Comparison of ENCODE assay signal across 1 cellular context in the genomic region with DNA sequence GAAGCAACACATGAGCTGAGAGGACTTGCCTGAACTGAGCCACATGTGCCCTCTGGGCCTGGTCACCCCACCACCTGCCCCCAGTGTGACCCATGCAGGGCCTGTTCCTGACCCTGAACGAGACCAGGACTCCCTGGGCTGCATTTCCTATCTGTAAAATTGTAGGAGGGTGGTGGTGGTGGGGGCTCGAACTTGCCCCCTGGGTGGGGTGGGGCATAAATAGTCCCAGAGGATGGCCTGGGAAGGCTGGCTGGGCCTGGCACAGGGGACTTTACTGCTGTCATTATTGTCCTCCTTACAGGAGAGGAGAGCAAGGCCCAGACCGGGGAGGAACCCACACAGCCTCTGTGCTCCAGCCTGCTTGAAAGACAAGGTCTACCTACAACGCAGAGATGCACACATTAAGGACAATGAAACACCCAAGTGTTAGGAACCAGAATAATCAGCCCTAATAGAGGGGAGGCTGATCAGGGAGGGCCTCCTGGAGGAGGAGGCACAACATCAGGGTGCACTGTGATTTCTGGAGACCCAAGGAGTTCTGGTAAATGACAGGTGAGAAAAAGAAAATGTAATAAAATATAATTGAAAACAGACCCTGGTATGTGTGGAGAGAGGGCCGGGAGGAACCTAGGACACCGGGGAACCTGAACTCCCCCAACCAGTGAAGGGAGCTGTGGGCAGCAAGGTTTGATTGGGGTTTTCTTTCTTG.
TF ChIP-seq lines count a peak whose summit lies in the region.

No MANE protein-coding gene starts in this region.

TF ChIP-seq in HepG2, 621 proteins besides CTCF, POLR2A, EP300 and RAD21:
- peak; percentile 75 for TF ChIP-seq ZMYM3 (CRISPR knock-in tag; IDR thresholded peaks at IDR 0.05)
- peak; percentile 4 for TF ChIP-seq ZFY (CRISPR knock-in tag; IDR thresholded peaks at IDR 0.05)
- TF ChIP-seq TBX3 (IDR thresholded peaks at IDR 0.05; ENCODE audit: borderline replicate concordance), result no peak
- no peak for TF ChIP-seq ZNF850 (CRISPR knock-in tag; conservative IDR thresholded peaks at IDR 0.05)
- TF ChIP-seq FOXO1 (CRISPR knock-in tag; IDR thresholded peaks at IDR 0.05), result no peak
- no peak for TF ChIP-seq CEBPZ (IDR thresholded peaks at IDR 0.05; ENCODE audit: low read length)
- no peak for TF ChIP-seq ZNF234 (CRISPR knock-in tag; conservative IDR thresholded peaks at IDR 0.05)
- no peak for TF ChIP-seq TBL1XR1 (IDR thresholded peaks at IDR 0.05; ENCODE audit: borderline replicate concordance, low read length, partially characterized antibody)
- no peak for TF ChIP-seq TAF1 (CRISPR knock-in tag; IDR thresholded peaks at IDR 0.05)
- TF ChIP-seq CC2D1A (CRISPR knock-in tag; IDR thresholded peaks at IDR 0.05), result no peak
- TF ChIP-seq ZNF414 (CRISPR knock-in tag; IDR thresholded peaks at IDR 0.05), result no peak
- TF ChIP-seq ATF7 (IDR thresholded peaks at IDR 0.05), result no peak
- no peak for TF ChIP-seq ATF7 (CRISPR knock-in tag; IDR thresholded peaks at IDR 0.05)
- TF ChIP-seq NCOA1 (CRISPR knock-in tag; IDR thresholded peaks at IDR 0.05), result no peak
- TF ChIP-seq ZFP36 (IDR thresholded peaks at IDR 0.05; ENCODE audit: borderline replicate concordance, low read depth, low read length, partially characterized antibody), result peak; percentile 93
- TF ChIP-seq, protein P1, sequence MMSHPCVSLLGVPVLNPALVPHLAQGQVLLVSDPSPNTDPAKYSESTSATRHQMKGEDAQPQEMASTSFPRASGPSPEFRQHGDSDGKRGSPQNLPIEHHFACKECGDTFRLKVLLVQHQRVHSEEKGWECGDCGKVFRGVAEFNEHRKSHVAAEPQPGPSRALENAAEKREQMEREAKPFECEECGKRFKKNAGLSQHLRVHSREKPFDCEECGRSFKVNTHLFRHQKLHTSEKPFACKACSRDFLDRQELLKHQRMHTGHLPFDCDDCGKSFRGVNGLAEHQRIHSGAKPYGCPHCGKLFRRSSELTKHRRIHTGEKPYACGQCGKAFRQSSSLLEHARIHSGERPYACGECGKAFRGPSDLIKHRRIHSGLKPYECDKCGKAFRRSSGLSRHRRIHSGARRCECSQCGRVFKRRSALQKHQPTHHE (CRISPR knock-in tag; IDR thresholded peaks at IDR 0.05; ENCODE audit: borderline replicate concordance), result no peak
- TF ChIP-seq, protein P2, sequence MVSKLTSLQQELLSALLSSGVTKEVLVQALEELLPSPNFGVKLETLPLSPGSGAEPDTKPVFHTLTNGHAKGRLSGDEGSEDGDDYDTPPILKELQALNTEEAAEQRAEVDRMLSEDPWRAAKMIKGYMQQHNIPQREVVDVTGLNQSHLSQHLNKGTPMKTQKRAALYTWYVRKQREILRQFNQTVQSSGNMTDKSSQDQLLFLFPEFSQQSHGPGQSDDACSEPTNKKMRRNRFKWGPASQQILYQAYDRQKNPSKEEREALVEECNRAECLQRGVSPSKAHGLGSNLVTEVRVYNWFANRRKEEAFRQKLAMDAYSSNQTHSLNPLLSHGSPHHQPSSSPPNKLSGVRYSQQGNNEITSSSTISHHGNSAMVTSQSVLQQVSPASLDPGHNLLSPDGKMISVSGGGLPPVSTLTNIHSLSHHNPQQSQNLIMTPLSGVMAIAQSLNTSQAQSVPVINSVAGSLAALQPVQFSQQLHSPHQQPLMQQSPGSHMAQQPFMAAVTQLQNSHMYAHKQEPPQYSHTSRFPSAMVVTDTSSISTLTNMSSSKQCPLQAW (CRISPR knock-in tag; IDR thresholded peaks at IDR 0.05), result no peak
- TF ChIP-seq, protein P3, sequence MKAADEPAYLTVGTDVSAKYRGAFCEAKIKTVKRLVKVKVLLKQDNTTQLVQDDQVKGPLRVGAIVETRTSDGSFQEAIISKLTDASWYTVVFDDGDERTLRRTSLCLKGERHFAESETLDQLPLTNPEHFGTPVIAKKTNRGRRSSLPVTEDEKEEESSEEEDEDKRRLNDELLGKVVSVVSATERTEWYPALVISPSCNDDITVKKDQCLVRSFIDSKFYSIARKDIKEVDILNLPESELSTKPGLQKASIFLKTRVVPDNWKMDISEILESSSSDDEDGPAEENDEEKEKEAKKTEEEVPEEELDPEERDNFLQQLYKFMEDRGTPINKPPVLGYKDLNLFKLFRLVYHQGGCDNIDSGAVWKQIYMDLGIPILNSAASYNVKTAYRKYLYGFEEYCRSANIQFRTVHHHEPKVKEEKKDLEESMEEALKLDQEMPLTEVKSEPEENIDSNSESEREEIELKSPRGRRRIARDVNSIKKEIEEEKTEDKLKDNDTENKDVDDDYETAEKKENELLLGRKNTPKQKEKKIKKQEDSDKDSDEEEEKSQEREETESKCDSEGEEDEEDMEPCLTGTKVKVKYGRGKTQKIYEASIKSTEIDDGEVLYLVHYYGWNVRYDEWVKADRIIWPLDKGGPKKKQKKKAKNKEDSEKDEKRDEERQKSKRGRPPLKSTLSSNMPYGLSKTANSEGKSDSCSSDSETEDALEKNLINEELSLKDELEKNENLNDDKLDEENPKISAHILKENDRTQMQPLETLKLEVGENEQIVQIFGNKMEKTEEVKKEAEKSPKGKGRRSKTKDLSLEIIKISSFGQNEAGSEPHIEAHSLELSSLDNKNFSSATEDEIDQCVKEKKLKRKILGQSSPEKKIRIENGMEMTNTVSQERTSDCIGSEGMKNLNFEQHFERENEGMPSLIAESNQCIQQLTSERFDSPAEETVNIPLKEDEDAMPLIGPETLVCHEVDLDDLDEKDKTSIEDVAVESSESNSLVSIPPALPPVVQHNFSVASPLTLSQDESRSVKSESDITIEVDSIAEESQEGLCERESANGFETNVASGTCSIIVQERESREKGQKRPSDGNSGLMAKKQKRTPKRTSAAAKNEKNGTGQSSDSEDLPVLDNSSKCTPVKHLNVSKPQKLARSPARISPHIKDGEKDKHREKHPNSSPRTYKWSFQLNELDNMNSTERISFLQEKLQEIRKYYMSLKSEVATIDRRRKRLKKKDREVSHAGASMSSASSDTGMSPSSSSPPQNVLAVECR (CRISPR knock-in tag; IDR thresholded peaks at IDR 0.05; ENCODE audit: borderline replicate concordance), result 0 out of 2 replicates have a peak, but pooled peaks have one; percentile 28
- peak; percentile 49; the same call in 1 of the 2 replicates for TF ChIP-seq ZMAT3 (CRISPR knock-in tag; conservative IDR thresholded peaks at IDR 0.05)
- TF ChIP-seq, protein P4, sequence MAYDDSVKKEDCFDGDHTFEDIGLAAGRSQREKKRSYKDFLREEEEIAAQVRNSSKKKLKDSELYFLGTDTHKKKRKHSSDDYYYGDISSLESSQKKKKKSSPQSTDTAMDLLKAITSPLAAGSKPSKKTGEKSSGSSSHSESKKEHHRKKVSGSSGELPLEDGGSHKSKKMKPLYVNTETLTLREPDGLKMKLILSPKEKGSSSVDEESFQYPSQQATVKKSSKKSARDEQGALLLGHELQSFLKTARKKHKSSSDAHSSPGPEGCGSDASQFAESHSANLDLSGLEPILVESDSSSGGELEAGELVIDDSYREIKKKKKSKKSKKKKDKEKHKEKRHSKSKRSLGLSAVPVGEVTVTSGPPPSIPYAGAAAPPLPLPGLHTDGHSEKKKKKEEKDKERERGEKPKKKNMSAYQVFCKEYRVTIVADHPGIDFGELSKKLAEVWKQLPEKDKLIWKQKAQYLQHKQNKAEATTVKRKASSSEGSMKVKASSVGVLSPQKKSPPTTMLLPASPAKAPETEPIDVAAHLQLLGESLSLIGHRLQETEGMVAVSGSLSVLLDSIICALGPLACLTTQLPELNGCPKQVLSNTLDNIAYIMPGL (CRISPR knock-in tag; IDR thresholded peaks at IDR 0.05; ENCODE audit: borderline replicate concordance in 1 of 2, low read depth in 1 of 2), result no peak
- TF ChIP-seq PAX8 (CRISPR knock-in tag; IDR thresholded peaks at IDR 0.05; ENCODE audit: borderline replicate concordance), result no peak
- no peak; the same call in 1 of the 2 replicates for TF ChIP-seq MTA1 (CRISPR knock-in tag; IDR thresholded peaks at IDR 0.05; ENCODE audit: borderline replicate concordance)
- 0 out of 2 replicates have a peak, but pooled peaks have one; percentile 31 for TF ChIP-seq FOXC1 (CRISPR knock-in tag; IDR thresholded peaks at IDR 0.05; ENCODE audit: borderline replicate concordance)
- no peak for TF ChIP-seq KLF16 (CRISPR knock-in tag; IDR thresholded peaks at IDR 0.05)
- TF ChIP-seq ZNF235 (CRISPR knock-in tag; IDR thresholded peaks at IDR 0.05; ENCODE audit: borderline replicate concordance), result no peak
- no peak for TF ChIP-seq SALL2 (CRISPR knock-in tag; IDR thresholded peaks at IDR 0.05)
- TF ChIP-seq ZBTB1 (CRISPR knock-in tag; IDR thresholded peaks at IDR 0.05; ENCODE audit: borderline replicate concordance), result no peak
- no peak for TF ChIP-seq ZNF652 (CRISPR knock-in tag; IDR thresholded peaks at IDR 0.05; ENCODE audit: borderline replicate concordance, low read depth)
- TF ChIP-seq, protein P5, sequence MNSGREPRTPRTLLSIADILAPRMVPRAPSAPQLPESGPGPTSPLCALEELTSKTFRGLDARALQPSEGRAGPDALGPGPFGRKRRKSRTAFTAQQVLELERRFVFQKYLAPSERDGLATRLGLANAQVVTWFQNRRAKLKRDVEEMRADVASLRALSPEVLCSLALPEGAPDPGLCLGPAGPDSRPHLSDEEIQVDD (CRISPR knock-in tag; IDR thresholded peaks at IDR 0.05; ENCODE audit: borderline replicate concordance), result 0 out of 2 replicates have a peak, but pooled peaks have one; percentile 30
- TF ChIP-seq HMG20B (CRISPR knock-in tag; conservative IDR thresholded peaks at IDR 0.05), result no peak
- TF ChIP-seq MBNL3 (CRISPR knock-in tag; conservative IDR thresholded peaks at IDR 0.05), result no peak
